Comparison of ENCODE assay signal across 1 cellular context in genomic region chr15:67136802-67137201, GRCh38.
TF ChIP-seq lines count a peak whose summit lies in the region.

No MANE protein-coding gene starts in this region.

TF ChIP-seq in HepG2, 621 proteins besides CTCF, POLR2A, EP300 and RAD21:
- TF ChIP-seq ZNF543 (CRISPR knock-in tag; IDR thresholded peaks at IDR 0.05) (no peak), TBP (CRISPR knock-in tag; IDR thresholded peaks at IDR 0.05) (no peak), ZNF883 (CRISPR knock-in tag; IDR thresholded peaks at IDR 0.05; ENCODE audit: not compliant biosample characterization) (no peak), ZNF607 (CRISPR knock-in tag; IDR thresholded peaks at IDR 0.05; ENCODE audit: borderline replicate concordance) (no peak), ZNF550 (CRISPR knock-in tag; IDR thresholded peaks at IDR 0.05; ENCODE audit: borderline replicate concordance) (no peak), ELF4 (CRISPR knock-in tag; IDR thresholded peaks at IDR 0.05; ENCODE audit: borderline replicate concordance) (no peak), SNAPC2 (CRISPR knock-in tag; IDR thresholded peaks at IDR 0.05) (no peak), YEATS2 (CRISPR knock-in tag; IDR thresholded peaks at IDR 0.05; ENCODE audit: borderline replicate concordance) (no peak), RARG (CRISPR knock-in tag; IDR thresholded peaks at IDR 0.05; ENCODE audit: low read depth) (no peak), ZFY (CRISPR knock-in tag; IDR thresholded peaks at IDR 0.05) (no peak)
